Comparison of ENCODE assay signal across 22 cellular contexts in the genomic region with DNA sequence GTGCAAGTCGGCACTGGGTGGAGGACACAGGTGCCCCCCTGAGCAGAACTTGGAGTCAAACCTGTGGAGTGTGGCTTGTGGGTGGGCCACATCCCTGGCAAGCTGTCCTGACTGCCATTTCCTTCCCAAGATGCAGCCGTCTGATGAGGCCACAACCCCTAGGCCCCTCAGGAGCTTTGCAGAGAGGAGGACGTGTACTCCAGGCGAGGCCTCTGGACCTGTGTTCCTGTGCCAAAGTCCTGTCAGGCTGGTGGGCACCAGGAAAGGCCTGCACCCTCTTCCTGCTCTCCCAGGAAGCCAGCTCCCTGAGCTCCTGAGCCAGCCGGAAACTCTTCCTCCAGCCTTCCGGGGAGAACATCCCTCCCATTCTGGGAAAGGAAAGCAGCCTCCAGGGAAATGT. TPM values are rescaled to one million over a fixed set of nuclear protein-coding genes. Genes with fewer than 3 reads are reported as not detected.
DNase-seq lines count a peak whose midpoint lies in the region; ATAC-seq lines count a peak whose summit lies in the region.
"Had no signal": no experiment of that assay in that cellular context is flagged by ENCODE, and none has a peak within 500 bp of the region (broad histone marks: within the 10 kb centered on the region; RNA-seq: fewer than 3 reads in every experiment).

No MANE protein-coding gene starts in this region.

- ATAC-seq in HG02798 (IDR thresholded peaks at IDR 0.05; ENCODE audit: poor library complexity, unreplicated experiment) = no peak
- ATAC-seq: heart left ventricle; left colon; natural killer cell treated with Interleukin-12 subunit alpha and Interleukin-12 subunit beta and Interleukin-15 and Interleukin-18, amount 100 ng/mL, for 72 hours; right cardiac atrium; Right ventricle myocardium inferior; WTC11 had no signal

- intact Hi-C loops in activated naive CD4-positive, alpha-beta T cell treated with anti-CD3 and anti-CD28 coated beads for 36 hours (cut with micrococcal nuclease) = no loop called here

- no peak overlapping the region for H3K4me3 Mint-ChIP-seq in activated naive CD4-positive, alpha-beta T cell treated with anti-CD3 and anti-CD28 coated beads for 36 hours
- no peak overlapping the region for H3K4me3 Mint-ChIP-seq in activated CD4-positive, alpha-beta memory T cell treated with anti-CD3 and anti-CD28 coated beads, Interleukin-2, amount 10 ng/mL, durations not matched to agents 7 days and 5 days
- H3K4me3 Mint-ChIP-seq: natural killer cell treated with Interleukin-12 subunit alpha and Interleukin-12 subunit beta and Interleukin-15 and Interleukin-18, amount 100 ng/mL, for 72 hours; WTC11 had no signal

- CTCF ChIA-PET in activated naive CD4-positive, alpha-beta T cell treated with anti-CD3 and anti-CD28 coated beads for 36 hours (lab: Charles Lee) = interaction anchor here (1.4 to 1.5 kb wide), 2 partner anchors 15 to 80 kb away, joined by 3 to 4 read pairs; no protein-coding TSS in a partner anchor
- CTCF ChIA-PET in activated CD4-positive, alpha-beta memory T cell treated with anti-CD3 and anti-CD28 coated beads, Interleukin-2, amount 10 ng/mL, durations not matched to agents 7 days and 5 days (lab: Charles Lee) = interaction anchor here (2.3 kb wide), 1 partner anchor 14 kb away, joined by 8 read pairs; no protein-coding TSS in a partner anchor

- H3K36me3 Mint-ChIP-seq in activated naive CD4-positive, alpha-beta T cell treated with anti-CD3 and anti-CD28 coated beads for 36 hours (ENCODE audit: low read depth) = peaks cover 24% of the 10 kb centered on the region
- peaks cover 50% of the 10 kb centered on the region for H3K36me3 Mint-ChIP-seq in activated CD4-positive, alpha-beta memory T cell treated with anti-CD3 and anti-CD28 coated beads, Interleukin-2, amount 10 ng/mL, durations not matched to agents 7 days and 5 days (ENCODE audit: low read depth)

- no peaks in the 10 kb centered on the region for H3K9me3 Mint-ChIP-seq in activated naive CD4-positive, alpha-beta T cell treated with anti-CD3 and anti-CD28 coated beads for 36 hours
- H3K9me3 Mint-ChIP-seq in activated CD4-positive, alpha-beta memory T cell treated with anti-CD3 and anti-CD28 coated beads, Interleukin-2, amount 10 ng/mL, durations not matched to agents 7 days and 5 days = no peaks in the 10 kb centered on the region
- H3K9me3 Mint-ChIP-seq: natural killer cell treated with Interleukin-12 subunit alpha and Interleukin-12 subunit beta and Interleukin-15 and Interleukin-18, amount 100 ng/mL, for 72 hours; WTC11 had no signal

- no peaks in the 10 kb centered on the region for H3K27me3 Mint-ChIP-seq in activated naive CD4-positive, alpha-beta T cell treated with anti-CD3 and anti-CD28 coated beads for 36 hours (ENCODE audit: low read depth)
- no peaks in the 10 kb centered on the region for H3K27me3 Mint-ChIP-seq in activated CD4-positive, alpha-beta memory T cell treated with anti-CD3 and anti-CD28 coated beads, Interleukin-2, amount 10 ng/mL, durations not matched to agents 7 days and 5 days
- H3K27me3 Mint-ChIP-seq: natural killer cell treated with Interleukin-12 subunit alpha and Interleukin-12 subunit beta and Interleukin-15 and Interleukin-18, amount 100 ng/mL, for 72 hours had no signal

- no peak overlapping the region for H3K27ac Mint-ChIP-seq in activated naive CD4-positive, alpha-beta T cell treated with anti-CD3 and anti-CD28 coated beads for 36 hours
- no peak overlapping the region for H3K27ac Mint-ChIP-seq in activated CD4-positive, alpha-beta memory T cell treated with anti-CD3 and anti-CD28 coated beads, Interleukin-2, amount 10 ng/mL, durations not matched to agents 7 days and 5 days

- peaks cover 43% of the 10 kb centered on the region for H3K4me1 Mint-ChIP-seq in activated naive CD4-positive, alpha-beta T cell treated with anti-CD3 and anti-CD28 coated beads for 36 hours (ENCODE audit: low read depth)
- peaks cover 39% of the 10 kb centered on the region for H3K4me1 Mint-ChIP-seq in activated CD4-positive, alpha-beta memory T cell treated with anti-CD3 and anti-CD28 coated beads, Interleukin-2, amount 10 ng/mL, durations not matched to agents 7 days and 5 days

- peak; percentile 3 for DNase-seq in activated naive CD4-positive, alpha-beta T cell treated with anti-CD3 and anti-CD28 coated beads for 36 hours
- DNase-seq in activated naive CD4-positive, alpha-beta T cell (lab: John Stamatoyannopoulos, UW) = no peak
- DNase-seq in activated CD4-positive, alpha-beta memory T cell treated with anti-CD3 and anti-CD28 coated beads, Interleukin-2, amount 10 ng/mL, durations not matched to agents 7 days and 5 days = peak; percentile 9
- peak; percentile 37 for DNase-seq in islet precursor cell
- DNase-seq in ureter (ENCODE audit: low spot score) = peak; percentile 36
- DNase-seq in NCI-H82 (lab: John Stamatoyannopoulos, UW) = no peak
- DNase-seq in NCI-H526 treated with DMSO at 0.1 percent for 48 hours (lab: John Stamatoyannopoulos, UW) = no peak
- DNase-seq: amygdala; heart left ventricle; KBM-7; left colon; MM.1S; NCI-H146; NCI-H526; right cardiac atrium; stimulated activated CD4-positive, alpha-beta T cell treated with anti-CD3 and anti-CD28 coated beads, Interleukin-4, amount 100 ng/mL, for 4 hours; T-helper 9 cell; upper lobe of left lung had no signal

- POLR2A ChIA-PET in activated CD4-positive, alpha-beta memory T cell treated with anti-CD3 and anti-CD28 coated beads, Interleukin-2, amount 10 ng/mL, durations not matched to agents 7 days and 5 days (lab: Charles Lee) = no interaction called here

RNA-seq across cellular contexts. Expression of a gene that starts 48.5 kb away (rescaled TPM):
- total RNA-seq in activated naive CD4-positive, alpha-beta T cell treated with anti-CD3 and anti-CD28 coated beads for 36 hours = 10 to 100 TPM; 43.7 to 44.3 TPM
- total RNA-seq in activated CD4-positive, alpha-beta memory T cell treated with anti-CD3 and anti-CD28 coated beads, Interleukin-2, amount 10 ng/mL, durations not matched to agents 7 days and 5 days = 10 to 100 TPM; 89.5 to 91.8 TPM
- total RNA-seq in ureter = 72.5 TPM

Comparison
In these comparisons a context has a peak if more than half of its experiments do, and no peak if none do; other contexts are left out.
1. DNase-seq: peak in activated naive CD4-positive, alpha-beta T cell treated with anti-CD3 and anti-CD28 coated beads for 36 hours (single experiment), activated CD4-positive, alpha-beta memory T cell treated with anti-CD3 and anti-CD28 coated beads, Interleukin-2, amount 10 ng/mL, durations not matched to agents 7 days and 5 days (single experiment), islet precursor cell (single experiment) and ureter (single experiment); none in activated naive CD4-positive, alpha-beta T cell (0 of 4), NCI-H82 (single experiment) and NCI-H526 treated with DMSO at 0.1 percent for 48 hours (single experiment).